In the genomic region with DNA sequence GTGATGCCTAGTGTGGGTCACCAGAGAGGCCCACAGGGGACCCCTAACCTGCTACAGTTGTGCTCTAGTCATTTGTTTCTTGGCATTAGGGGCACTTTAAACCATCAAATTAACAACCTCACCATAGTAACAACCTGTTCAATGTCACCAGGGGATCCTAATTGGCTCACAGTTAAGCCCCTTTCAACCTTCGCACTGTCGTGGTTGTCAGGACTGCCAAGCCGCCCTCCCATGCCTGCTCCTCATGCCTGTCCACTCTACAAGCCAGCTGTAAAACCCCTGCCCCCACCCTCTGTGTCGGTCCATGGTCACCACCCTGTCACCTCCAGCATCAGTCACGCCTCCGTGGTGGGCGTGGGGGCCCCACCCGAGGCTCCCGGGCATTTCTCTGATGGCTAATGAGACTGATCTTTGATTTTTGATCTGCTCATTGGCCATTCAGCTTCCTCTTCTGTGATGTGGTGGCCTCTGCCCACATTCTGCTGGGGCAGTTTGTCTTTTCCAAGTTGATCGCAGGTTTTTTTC, we compare ENCODE assay signal across 1 cellular context.
TF ChIP-seq lines count a peak whose summit lies in the region.

No MANE protein-coding gene starts in this region.

TF ChIP-seq in H1, 55 proteins besides CTCF, POLR2A, EP300 and RAD21:
- TF ChIP-seq SAP30 (IDR thresholded peaks at IDR 0.05; ENCODE audit: insufficient read depth, insufficient replicate concordance, low read length) = no peak
- no peak for TF ChIP-seq POU5F1 (IDR thresholded peaks at IDR 0.05; ENCODE audit: low read depth, low read length)
- no peak for TF ChIP-seq NRF1 (IDR thresholded peaks at IDR 0.05; ENCODE audit: low read depth, low read length)
- no peak for TF ChIP-seq MAFK (IDR thresholded peaks at IDR 0.05; ENCODE audit: low read depth, low read length)
- TF ChIP-seq, protein P1, sequence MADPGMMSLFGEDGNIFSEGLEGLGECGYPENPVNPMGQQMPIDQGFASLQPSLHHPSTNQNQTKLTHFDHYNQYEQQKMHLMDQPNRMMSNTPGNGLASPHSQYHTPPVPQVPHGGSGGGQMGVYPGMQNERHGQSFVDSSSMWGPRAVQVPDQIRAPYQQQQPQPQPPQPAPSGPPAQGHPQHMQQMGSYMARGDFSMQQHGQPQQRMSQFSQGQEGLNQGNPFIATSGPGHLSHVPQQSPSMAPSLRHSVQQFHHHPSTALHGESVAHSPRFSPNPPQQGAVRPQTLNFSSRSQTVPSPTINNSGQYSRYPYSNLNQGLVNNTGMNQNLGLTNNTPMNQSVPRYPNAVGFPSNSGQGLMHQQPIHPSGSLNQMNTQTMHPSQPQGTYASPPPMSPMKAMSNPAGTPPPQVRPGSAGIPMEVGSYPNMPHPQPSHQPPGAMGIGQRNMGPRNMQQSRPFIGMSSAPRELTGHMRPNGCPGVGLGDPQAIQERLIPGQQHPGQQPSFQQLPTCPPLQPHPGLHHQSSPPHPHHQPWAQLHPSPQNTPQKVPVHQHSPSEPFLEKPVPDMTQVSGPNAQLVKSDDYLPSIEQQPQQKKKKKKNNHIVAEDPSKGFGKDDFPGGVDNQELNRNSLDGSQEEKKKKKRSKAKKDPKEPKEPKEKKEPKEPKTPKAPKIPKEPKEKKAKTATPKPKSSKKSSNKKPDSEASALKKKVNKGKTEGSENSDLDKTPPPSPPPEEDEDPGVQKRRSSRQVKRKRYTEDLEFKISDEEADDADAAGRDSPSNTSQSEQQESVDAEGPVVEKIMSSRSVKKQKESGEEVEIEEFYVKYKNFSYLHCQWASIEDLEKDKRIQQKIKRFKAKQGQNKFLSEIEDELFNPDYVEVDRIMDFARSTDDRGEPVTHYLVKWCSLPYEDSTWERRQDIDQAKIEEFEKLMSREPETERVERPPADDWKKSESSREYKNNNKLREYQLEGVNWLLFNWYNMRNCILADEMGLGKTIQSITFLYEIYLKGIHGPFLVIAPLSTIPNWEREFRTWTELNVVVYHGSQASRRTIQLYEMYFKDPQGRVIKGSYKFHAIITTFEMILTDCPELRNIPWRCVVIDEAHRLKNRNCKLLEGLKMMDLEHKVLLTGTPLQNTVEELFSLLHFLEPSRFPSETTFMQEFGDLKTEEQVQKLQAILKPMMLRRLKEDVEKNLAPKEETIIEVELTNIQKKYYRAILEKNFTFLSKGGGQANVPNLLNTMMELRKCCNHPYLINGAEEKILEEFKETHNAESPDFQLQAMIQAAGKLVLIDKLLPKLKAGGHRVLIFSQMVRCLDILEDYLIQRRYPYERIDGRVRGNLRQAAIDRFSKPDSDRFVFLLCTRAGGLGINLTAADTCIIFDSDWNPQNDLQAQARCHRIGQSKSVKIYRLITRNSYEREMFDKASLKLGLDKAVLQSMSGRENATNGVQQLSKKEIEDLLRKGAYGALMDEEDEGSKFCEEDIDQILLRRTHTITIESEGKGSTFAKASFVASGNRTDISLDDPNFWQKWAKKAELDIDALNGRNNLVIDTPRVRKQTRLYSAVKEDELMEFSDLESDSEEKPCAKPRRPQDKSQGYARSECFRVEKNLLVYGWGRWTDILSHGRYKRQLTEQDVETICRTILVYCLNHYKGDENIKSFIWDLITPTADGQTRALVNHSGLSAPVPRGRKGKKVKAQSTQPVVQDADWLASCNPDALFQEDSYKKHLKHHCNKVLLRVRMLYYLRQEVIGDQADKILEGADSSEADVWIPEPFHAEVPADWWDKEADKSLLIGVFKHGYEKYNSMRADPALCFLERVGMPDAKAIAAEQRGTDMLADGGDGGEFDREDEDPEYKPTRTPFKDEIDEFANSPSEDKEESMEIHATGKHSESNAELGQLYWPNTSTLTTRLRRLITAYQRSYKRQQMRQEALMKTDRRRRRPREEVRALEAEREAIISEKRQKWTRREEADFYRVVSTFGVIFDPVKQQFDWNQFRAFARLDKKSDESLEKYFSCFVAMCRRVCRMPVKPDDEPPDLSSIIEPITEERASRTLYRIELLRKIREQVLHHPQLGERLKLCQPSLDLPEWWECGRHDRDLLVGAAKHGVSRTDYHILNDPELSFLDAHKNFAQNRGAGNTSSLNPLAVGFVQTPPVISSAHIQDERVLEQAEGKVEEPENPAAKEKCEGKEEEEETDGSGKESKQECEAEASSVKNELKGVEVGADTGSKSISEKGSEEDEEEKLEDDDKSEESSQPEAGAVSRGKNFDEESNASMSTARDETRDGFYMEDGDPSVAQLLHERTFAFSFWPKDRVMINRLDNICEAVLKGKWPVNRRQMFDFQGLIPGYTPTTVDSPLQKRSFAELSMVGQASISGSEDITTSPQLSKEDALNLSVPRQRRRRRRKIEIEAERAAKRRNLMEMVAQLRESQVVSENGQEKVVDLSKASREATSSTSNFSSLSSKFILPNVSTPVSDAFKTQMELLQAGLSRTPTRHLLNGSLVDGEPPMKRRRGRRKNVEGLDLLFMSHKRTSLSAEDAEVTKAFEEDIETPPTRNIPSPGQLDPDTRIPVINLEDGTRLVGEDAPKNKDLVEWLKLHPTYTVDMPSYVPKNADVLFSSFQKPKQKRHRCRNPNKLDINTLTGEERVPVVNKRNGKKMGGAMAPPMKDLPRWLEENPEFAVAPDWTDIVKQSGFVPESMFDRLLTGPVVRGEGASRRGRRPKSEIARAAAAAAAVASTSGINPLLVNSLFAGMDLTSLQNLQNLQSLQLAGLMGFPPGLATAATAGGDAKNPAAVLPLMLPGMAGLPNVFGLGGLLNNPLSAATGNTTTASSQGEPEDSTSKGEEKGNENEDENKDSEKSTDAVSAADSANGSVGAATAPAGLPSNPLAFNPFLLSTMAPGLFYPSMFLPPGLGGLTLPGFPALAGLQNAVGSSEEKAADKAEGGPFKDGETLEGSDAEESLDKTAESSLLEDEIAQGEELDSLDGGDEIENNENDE (IDR thresholded peaks at IDR 0.05; ENCODE audit: insufficient replicate concordance, low read length) = no peak
- TF ChIP-seq RBBP5 (IDR thresholded peaks at IDR 0.05; ENCODE audit: borderline replicate concordance, low read depth, low read length) = no peak
- no peak for TF ChIP-seq POLR2AphosphoS5 (IDR thresholded peaks at IDR 0.05; ENCODE audit: low read depth, low read length)
- no peak for TF ChIP-seq GTF2F1 (IDR thresholded peaks at IDR 0.05; ENCODE audit: borderline replicate concordance, low read depth, low read length)
- no peak for TF ChIP-seq BCL11A (IDR thresholded peaks at IDR 0.05; ENCODE audit: low read depth in 2 of 2, low read length in 2 of 2)
- TF ChIP-seq KDM1A (IDR thresholded peaks at IDR 0.05; ENCODE audit: borderline replicate concordance, low read length) = no peak
- TF ChIP-seq GABPA (IDR thresholded peaks at IDR 0.05; ENCODE audit: borderline replicate concordance, insufficient read depth, low read length) = no peak
- no peak for TF ChIP-seq SP4 (IDR thresholded peaks at IDR 0.05; ENCODE audit: low read length)
- TF ChIP-seq, protein P2, sequence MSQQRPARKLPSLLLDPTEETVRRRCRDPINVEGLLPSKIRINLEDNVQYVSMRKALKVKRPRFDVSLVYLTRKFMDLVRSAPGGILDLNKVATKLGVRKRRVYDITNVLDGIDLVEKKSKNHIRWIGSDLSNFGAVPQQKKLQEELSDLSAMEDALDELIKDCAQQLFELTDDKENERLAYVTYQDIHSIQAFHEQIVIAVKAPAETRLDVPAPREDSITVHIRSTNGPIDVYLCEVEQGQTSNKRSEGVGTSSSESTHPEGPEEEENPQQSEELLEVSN (IDR thresholded peaks at IDR 0.05) = no peak
- no peak for TF ChIP-seq RXRA (IDR thresholded peaks at IDR 0.05; ENCODE audit: insufficient read depth, low read depth, low read length)
- TF ChIP-seq PHF8 (conservative IDR thresholded peaks at IDR 0.05; ENCODE audit: low read depth, low read length) = no peak
- TF ChIP-seq SIX5 (IDR thresholded peaks at IDR 0.05; ENCODE audit: low read depth, low read length) = no peak
TF ChIP-seq in H1: peak in this region for 0.
